In genomic region chr1:183609313-183609712, GRCh38 we compare ENCODE assay signal across 8 cellular contexts. TPM values are rescaled to one million over a fixed set of nuclear protein-coding genes. Genes with fewer than 3 reads are reported as not detected.
DNase-seq lines count a peak whose midpoint lies in the region; ATAC-seq and TF ChIP-seq lines count a peak whose summit lies in the region.

No MANE protein-coding gene starts in this region.

- TF ChIP-seq CTCF in WTC11 (IDR thresholded peaks at IDR 0.05) (no peak), left ventricle myocardium inferior (IDR thresholded peaks at IDR 0.05; ENCODE audit: borderline replicate concordance) (peak; percentile 69)

- H3K9me3 ChIP-seq in left ventricle myocardium inferior (replicated peaks), result no peaks in the 10 kb centered on the region

- peak; percentile 55 for ATAC-seq in GM19328 (IDR thresholded peaks at IDR 0.05; ENCODE audit: unreplicated experiment)
- peak; percentile 56; the same call in 1 of the 2 replicates for ATAC-seq in WTC11
- peak; percentile 24 for ATAC-seq in stimulated activated effector memory CD8-positive, alpha-beta T cell treated with anti-CD3 and anti-CD28 coated beads, Interleukin-12 subunit alpha, Interleukin-12 subunit beta, amount 100 ng/mL, for 72 hours
- no peak for ATAC-seq in HG03457 (IDR thresholded peaks at IDR 0.05; ENCODE audit: unreplicated experiment)

- peak overlapping the region; percentile 72 for H3K27ac ChIP-seq in left ventricle myocardium inferior (replicated peaks)

- intact Hi-C loops in left ventricle myocardium inferior (cut with micrococcal nuclease), result loop anchor here (10.0 kb wide), 1 partner anchor 145 kb away; no protein-coding TSS in a partner anchor

- DNase-seq in CD1c-positive myeloid dendritic cell (ENCODE audit: extremely low spot score), result peak; percentile 93
- peak; percentile 94 to 96 for DNase-seq in Kasumi-1 (lab: John Stamatoyannopoulos, UW)
- no peak for DNase-seq in WTC11 (ENCODE audit: low spot score)
- peak; percentile 58 for DNase-seq in left ventricle myocardium inferior
- no peak for DNase-seq in stimulated activated effector memory CD8-positive, alpha-beta T cell treated with anti-CD3 and anti-CD28 coated beads, Interleukin-12 subunit alpha, Interleukin-12 subunit beta, amount 100 ng/mL, for 72 hours (ENCODE audit: low spot score in 2 of 2)
- no peak for DNase-seq in HuH-7.5 (ENCODE audit: low spot score)

- H3K4me3 ChIP-seq in left ventricle myocardium inferior, result no peak overlapping the region

- no peaks in the 10 kb centered on the region for H3K4me1 Mint-ChIP-seq in WTC11
- H3K4me1 Mint-ChIP-seq in stimulated activated effector memory CD8-positive, alpha-beta T cell treated with anti-CD3 and anti-CD28 coated beads, Interleukin-12 subunit alpha, Interleukin-12 subunit beta, amount 100 ng/mL, for 72 hours, result peaks cover 6% of the 10 kb centered on the region

- H3K27ac Mint-ChIP-seq in WTC11, result no peak overlapping the region
- no peak overlapping the region for H3K27ac Mint-ChIP-seq in stimulated activated effector memory CD8-positive, alpha-beta T cell treated with anti-CD3 and anti-CD28 coated beads, Interleukin-12 subunit alpha, Interleukin-12 subunit beta, amount 100 ng/mL, for 72 hours

- H3K27me3 Mint-ChIP-seq in WTC11 (ENCODE audit: low read depth), result 0 out of 2 replicates have a peak, but pooled peaks cover 3% of the 10 kb centered on the region

- H3K36me3 Mint-ChIP-seq in WTC11, result peaks cover 3% of the 10 kb centered on the region; the same call in 1 of the 2 replicates
- H3K36me3 Mint-ChIP-seq in stimulated activated effector memory CD8-positive, alpha-beta T cell treated with anti-CD3 and anti-CD28 coated beads, Interleukin-12 subunit alpha, Interleukin-12 subunit beta, amount 100 ng/mL, for 72 hours, result no peaks in the 10 kb centered on the region

- POLR2A ChIA-PET in WTC11 (lab: Charles Lee), result interaction anchor here (0.5 kb wide), 1 partner anchor 727 kb away, joined by 4 read pairs; no protein-coding TSS in a partner anchor

- no peaks in the 10 kb centered on the region for H3K27me3 ChIP-seq in left ventricle myocardium inferior (ENCODE audit: low read depth)

- no peaks in the 10 kb centered on the region for H3K36me3 ChIP-seq in left ventricle myocardium inferior

- peaks cover 13% of the 10 kb centered on the region for H3K9me3 Mint-ChIP-seq in WTC11
- no peaks in the 10 kb centered on the region for H3K9me3 Mint-ChIP-seq in stimulated activated effector memory CD8-positive, alpha-beta T cell treated with anti-CD3 and anti-CD28 coated beads, Interleukin-12 subunit alpha, Interleukin-12 subunit beta, amount 100 ng/mL, for 72 hours

- H3K4me1 ChIP-seq in left ventricle myocardium inferior, result peaks cover 27% of the 10 kb centered on the region

- CTCF ChIA-PET in WTC11 (lab: Charles Lee), result interaction anchor here (0.5 to 1.7 kb wide), 7 partner anchors 9 to 307 kb away, joined by 3 to 7 read pairs (median 3); no protein-coding TSS in a partner anchor

- H3K4me3 Mint-ChIP-seq in WTC11, result no peak overlapping the region
- no peak overlapping the region for H3K4me3 Mint-ChIP-seq in stimulated activated effector memory CD8-positive, alpha-beta T cell treated with anti-CD3 and anti-CD28 coated beads, Interleukin-12 subunit alpha, Interleukin-12 subunit beta, amount 100 ng/mL, for 72 hours

TF ChIP-seq in WTC11, 78 proteins besides CTCF, POLR2A, EP300 and RAD21:
- TF ChIP-seq HMGXB4 (CRISPR knock-in tag; IDR thresholded peaks at IDR 0.05), result no peak
- no peak for TF ChIP-seq RORB (CRISPR knock-in tag; IDR thresholded peaks at IDR 0.05)
- no peak for TF ChIP-seq ZNF425 (CRISPR knock-in tag; conservative IDR thresholded peaks at IDR 0.05)

RNA-seq across cellular contexts. Expression of gene NCF2, which starts 19.1 kb away (rescaled TPM):
- 0.25 to 0.52 TPM (median 0.41 TPM) in 3 replicates for total RNA-seq in WTC11 (2021)
- total RNA-seq in left ventricle myocardium inferior, result 4.5 TPM

RNA-seq across cellular contexts. Expression of gene ARPC5, which starts 26.3 kb away (rescaled TPM):
- total RNA-seq in WTC11 (2021) (51.7 to 60.9 TPM (median 56.8 TPM) in 3 replicates), left ventricle myocardium inferior (33.6 TPM)

RNA-seq across cellular contexts. Expression of gene APOBEC4, which starts 43.8 kb away (rescaled TPM):
- total RNA-seq in WTC11 (2021), result not detected in 3 replicates
- 0.11 TPM for total RNA-seq in left ventricle myocardium inferior

Comparison
In these comparisons a context has a peak if more than half of its experiments do, and no peak if none do; other contexts are left out.
1. DNase-seq: peak in CD1c-positive myeloid dendritic cell (single experiment), Kasumi-1 (2 of 2) and left ventricle myocardium inferior (single experiment); none in WTC11 (single experiment), stimulated activated effector memory CD8-positive, alpha-beta T cell treated with anti-CD3 and anti-CD28 coated beads, Interleukin-12 subunit alpha, Interleukin-12 subunit beta, amount 100 ng/mL, for 72 hours (0 of 2) and HuH-7.5 (single experiment).